1 cellular context compared by ENCODE assay signal in genomic region chr19:18110833-18111232, GRCh38.
TF ChIP-seq lines count a peak whose summit lies in the region.

No MANE protein-coding gene starts in this region.

TF ChIP-seq in H1, 55 proteins besides CTCF, POLR2A, EP300 and RAD21:
- TF ChIP-seq BACH1 (IDR thresholded peaks at IDR 0.05; ENCODE audit: low read length) (no peak), CREB1 (IDR thresholded peaks at IDR 0.05) (no peak), CTBP2 (IDR thresholded peaks at IDR 0.05; ENCODE audit: borderline replicate concordance, insufficient read depth, insufficient read length, low read length) (no peak), SIX5 (IDR thresholded peaks at IDR 0.05; ENCODE audit: low read depth, low read length) (no peak), ASH2L (IDR thresholded peaks at IDR 0.05; ENCODE audit: low read length) (no peak), RXRA (IDR thresholded peaks at IDR 0.05; ENCODE audit: insufficient read depth, low read depth, low read length) (no peak), SRF (IDR thresholded peaks at IDR 0.05; ENCODE audit: low read depth, low read length) (no peak), TCF12 (IDR thresholded peaks at IDR 0.05; ENCODE audit: low read depth, low read length) (no peak), BRCA1 (IDR thresholded peaks at IDR 0.05; ENCODE audit: low read depth, low read length) (no peak), SP4 (IDR thresholded peaks at IDR 0.05; ENCODE audit: low read length) (no peak), PHF8 (conservative IDR thresholded peaks at IDR 0.05; ENCODE audit: low read depth, low read length) (no peak), KDM5A (IDR thresholded peaks at IDR 0.05; ENCODE audit: low read length) (no peak), SP2 (IDR thresholded peaks at IDR 0.05; ENCODE audit: low read length) (no peak), GTF2F1 (IDR thresholded peaks at IDR 0.05; ENCODE audit: borderline replicate concordance, low read depth, low read length) (no peak), CEBPB (IDR thresholded peaks at IDR 0.05; ENCODE audit: low read depth, low read length) (no peak), USF2 (IDR thresholded peaks at IDR 0.05; ENCODE audit: low read length) (no peak), RNF2 (IDR thresholded peaks at IDR 0.05; ENCODE audit: borderline replicate concordance, low read depth, low read length, missing control alignments, poor library complexity, severe bottlenecking) (no peak), TBP (IDR thresholded peaks at IDR 0.05; ENCODE audit: low read depth, low read length) (no peak)
- TF ChIP-seq, protein P1, sequence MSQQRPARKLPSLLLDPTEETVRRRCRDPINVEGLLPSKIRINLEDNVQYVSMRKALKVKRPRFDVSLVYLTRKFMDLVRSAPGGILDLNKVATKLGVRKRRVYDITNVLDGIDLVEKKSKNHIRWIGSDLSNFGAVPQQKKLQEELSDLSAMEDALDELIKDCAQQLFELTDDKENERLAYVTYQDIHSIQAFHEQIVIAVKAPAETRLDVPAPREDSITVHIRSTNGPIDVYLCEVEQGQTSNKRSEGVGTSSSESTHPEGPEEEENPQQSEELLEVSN (IDR thresholded peaks at IDR 0.05), result no peak
